ENCODE assay signal across 23 cellular contexts in genomic region chr10:9789996-9790395, GRCh38.
DNase-seq lines count a peak whose midpoint lies in the region; ATAC-seq, FAIRE-seq and TF ChIP-seq lines count a peak whose summit lies in the region.
"Had no signal": no experiment of that assay in that cellular context is flagged by ENCODE, and none has a peak within 500 bp of the region (broad histone marks: within the 10 kb centered on the region; RNA-seq: fewer than 3 reads in every experiment).

No MANE protein-coding gene starts in this region.

- TF ChIP-seq CTCF in GM12865 (IDR thresholded peaks at IDR 0.05; ENCODE audit: insufficient read depth, low read depth, low read length, missing control alignments) (no peak), GM12878 (IDR thresholded peaks at IDR 0.05 in 2 of 3, conservative IDR thresholded peaks at IDR 0.05 in 1 of 3; ENCODE audit: control insufficient read depth in 2 of 3, extremely low read depth in 1 of 3, insufficient read depth in 1 of 3, low read depth in 3 of 3, low read length in 3 of 3) (no peak), H1 (IDR thresholded peaks at IDR 0.05; ENCODE audit: control extremely low read depth in 1 of 3, insufficient read depth in 1 of 3, low read depth in 1 of 3, low read length in 3 of 3) (no peak), mesothelial cell of epicardium (IDR thresholded peaks at IDR 0.05; ENCODE audit: unreplicated experiment) (no peak)

- no peak overlapping the region for H2BK15ac ChIP-seq in H1 (ENCODE audit: low read length)

- no peak overlapping the region for H3K4me3 ChIP-seq in GM12865 (ENCODE audit: low read depth, low read length)
- H3K4me3 ChIP-seq in GM12878: no peak overlapping the region
- no peak overlapping the region for H3K4me3 ChIP-seq in H1 (ENCODE audit: extremely low read depth in 1 of 4, insufficient read depth in 2 of 4, low read depth in 3 of 4, low read length in 4 of 4)
- H3K4me3 ChIP-seq: BLaER1 treated with 17β-estradiol and CSF1 and Interleukin-3, amounts not matched to agents 10 nM and 100 nM had no signal

- no peak overlapping the region for H3K27ac Mint-ChIP-seq in mesothelial cell of epicardium
- H3K27ac Mint-ChIP-seq: CD4-positive, alpha-beta T cell; CD8-positive, alpha-beta T cell had no signal

- no peak overlapping the region for H2AK5ac ChIP-seq in H1 (ENCODE audit: low read depth, low read length)

- WGBS in GM12878 (ENCODE audit: insufficient coverage, insufficient replicate concordance, low lambda C conversion rate, missing lambda C conversion rate): under 1% methylated on average over 5 of the region's 5 CpGs
- WGBS in H1 (ENCODE audit: extremely low coverage in 1 of 2, insufficient coverage in 1 of 2, insufficient read length in 1 of 2, insufficient replicate concordance in 2 of 2, low coverage in 1 of 2, low lambda C conversion rate in 2 of 2, missing lambda C conversion rate in 1 of 2), 2 experiments: 87% methylated on average over 5 of the region's 5 CpGs; no CpG with 5 or more reads in 1 of the 2 experiments

- H3K23ac ChIP-seq in H1 (ENCODE audit: insufficient read length): no peak overlapping the region

- TF ChIP-seq RAD21 in GM12878 (IDR thresholded peaks at IDR 0.05; ENCODE audit: insufficient read depth, low read depth, low read length) (no peak), H1 (IDR thresholded peaks at IDR 0.05 in 1 of 2, conservative IDR thresholded peaks at IDR 0.05 in 1 of 2; ENCODE audit: low read depth in 2 of 2, low read length in 2 of 2) (no peak)

- H4K5ac ChIP-seq in H1 (ENCODE audit: insufficient read length, low read depth, low read length): no peak overlapping the region

- H3K79me2 ChIP-seq in GM12878 (ENCODE audit: control insufficient read depth, insufficient read depth, low read length) (no peaks in the 10 kb centered on the region), H1 (ENCODE audit: control insufficient read depth in 1 of 2, insufficient read depth in 2 of 2, low read length in 2 of 2) (no peaks in the 10 kb centered on the region)

- no peak overlapping the region for H2BK120ac ChIP-seq in H1 (replicated peaks; ENCODE audit: low read depth, low read length)

- intact Hi-C loops in GM12878 (cut with micrococcal nuclease; ENCODE audit: unreplicated experiment) (no loop called here), Right ventricle myocardium inferior (cut with DNase I) (no loop called here)

- H3K36me3 ChIP-seq in GM12878 (ENCODE audit: control insufficient read depth in 2 of 2, insufficient read depth in 2 of 2, low read length in 1 of 2) (no peaks in the 10 kb centered on the region), H1 (ENCODE audit: control insufficient read depth in 2 of 4, insufficient read depth in 4 of 4, low read length in 3 of 4) (no peaks in the 10 kb centered on the region)
- H3K36me3 ChIP-seq: BE2C; BLaER1 treated with 17β-estradiol and CSF1 and Interleukin-3, amounts not matched to agents 10 nM and 100 nM had no signal

- H2AFZ ChIP-seq in GM12878 (ENCODE audit: control insufficient read depth, low read depth, low read length) (no peak overlapping the region), H1 (ENCODE audit: low read length) (peak overlapping the region; percentile 20; the same call in 1 of the 2 replicates)

- in situ Hi-C loops in GM12878 (cut with MboI): no loop called here

- SMC1A ChIA-PET in GM12878 (lab: Charles Lee; ENCODE audit: uncharacterized antibody, unreplicated experiment): interaction anchor here (1.2 kb wide), 1 partner anchor 35 kb away, joined by 3 read pairs; no protein-coding TSS in a partner anchor

- no peak overlapping the region for H2BK5ac ChIP-seq in H1 (ENCODE audit: low read depth, low read length)

- H4K20me1 ChIP-seq in GM12878 (ENCODE audit: control insufficient read depth, insufficient read depth) (no peaks in the 10 kb centered on the region), H1 (replicated peaks in 1 of 2; ENCODE audit: control insufficient read depth in 1 of 2, insufficient read depth in 2 of 2, low read length in 2 of 2) (no peaks in the 10 kb centered on the region)
- H4K20me1 ChIP-seq: BLaER1 treated with 17β-estradiol and CSF1 and Interleukin-3, amounts not matched to agents 10 nM and 100 nM had no signal

- H3K4me2 ChIP-seq in GM12878 (ENCODE audit: control insufficient read depth, insufficient read depth): no peak overlapping the region
- H3K4me2 ChIP-seq in H1 (ENCODE audit: insufficient read depth in 1 of 2, low read depth in 2 of 2, low read length in 2 of 2): no peak overlapping the region

- no peak overlapping the region for H2BK20ac ChIP-seq in H1 (ENCODE audit: low read length)

- no peak overlapping the region for H2BK12ac ChIP-seq in H1 (ENCODE audit: low read depth, low read length)

- RAD21 ChIA-PET in GM12878 (lab: Charles Lee; ENCODE audit: unreplicated experiment): no interaction called here

- FAIRE-seq in GM12878 (lab: Jason Lieb, UNC) (no peak), H1 (lab: Jason Lieb, UNC) (no peak)
- FAIRE-seq: A204.1, D721Med, G401.6, GM12891, GM19239 had no signal

- H3K4me1 ChIP-seq in GM12878 (ENCODE audit: control insufficient read depth, insufficient read depth, low read length) (no peaks in the 10 kb centered on the region), H1 (replicated peaks in 1 of 4; ENCODE audit: control insufficient read depth in 3 of 4, insufficient read depth in 4 of 4, low read length in 3 of 4) (peaks cover 0 to 9% (median 2%) of the 10 kb centered on the region in 4 experiments; a peak in 2 of 7 replicates)
- H3K4me1 ChIP-seq: BE2C had no signal

- H3K27me3 Mint-ChIP-seq in mesothelial cell of epicardium (ENCODE audit: low read depth): peaks cover 19% of the 10 kb centered on the region

- ATAC-seq in GM12878: no peak
- no peak for ATAC-seq in Right ventricle myocardium inferior
- no peak for ATAC-seq in HG03045 (IDR thresholded peaks at IDR 0.05; ENCODE audit: unreplicated experiment)
- ATAC-seq: CD8-positive, alpha-beta T cell had no signal

- DNase-seq in GM12865 (ENCODE audit: low read depth): peak; percentile 9
- no peak for DNase-seq in GM12878 (ENCODE audit: low read depth, low spot score)
- DNase-seq in H1 (ENCODE audit: low read depth in 1 of 2, low spot score in 2 of 2): no peak
- DNase-seq in NCI-H2196 treated with DMSO at 0.1 percent for 48 hours (lab: John Stamatoyannopoulos, UW; ENCODE audit: unreplicated experiment): no peak
- DNase-seq in mesothelial cell of epicardium (ENCODE audit: low spot score in 2 of 2, unreplicated experiment in 2 of 2): no peak
- no peak for DNase-seq in Right ventricle myocardium inferior (ENCODE audit: missing footprints)
- DNase-seq: 8988T; ACHN; BE2C; Caco-2; Calu3; CD4-positive, alpha-beta T cell; CD8-positive, alpha-beta T cell; DMS79 treated with DMSO at 0.1 percent for 48 hours; GF-D8 had no signal

- no peak for TF ChIP-seq POLR2A in GM12878 (IDR thresholded peaks at IDR 0.05; ENCODE audit: low read depth, low read length)
- TF ChIP-seq POLR2A in H1 (IDR thresholded peaks at IDR 0.05; ENCODE audit: control extremely low read depth in 1 of 2, low read depth in 2 of 2, low read length in 2 of 2): no peak

- no peaks in the 10 kb centered on the region for H3K27me3 ChIP-seq in GM12878 (replicated peaks in 1 of 2; ENCODE audit: control insufficient read depth in 2 of 2, insufficient read depth in 2 of 2, low read length in 1 of 2)
- no peaks in the 10 kb centered on the region for H3K27me3 ChIP-seq in H1 (replicated peaks in 1 of 4; ENCODE audit: control insufficient read depth in 3 of 4, extremely low read depth in 1 of 4, insufficient read depth in 3 of 4, low read length in 3 of 4)
- H3K27me3 ChIP-seq: BE2C; BLaER1 treated with 17β-estradiol and CSF1 and Interleukin-3, amounts not matched to agents 10 nM and 100 nM had no signal

- no TSS peak for BruUV-seq in GM12878 (replicated peaks; lab: Mats Ljungman, UMichigan)

- H3K23me2 ChIP-seq in H1 (ENCODE audit: low read depth, low read length): no peaks in the 10 kb centered on the region

- H3K9ac ChIP-seq in GM12878 (ENCODE audit: control insufficient read depth, insufficient read depth, low read length) (no peak overlapping the region), H1 (replicated peaks in 1 of 4; ENCODE audit: extremely low read depth in 1 of 4, low read depth in 3 of 4, low read length in 3 of 4) (no peak overlapping the region)
- H3K9ac ChIP-seq: BLaER1 treated with 17β-estradiol and CSF1 and Interleukin-3, amounts not matched to agents 10 nM and 100 nM had no signal

- no peaks in the 10 kb centered on the region for H3K9me3 Mint-ChIP-seq in mesothelial cell of epicardium
- H3K9me3 Mint-ChIP-seq: CD4-positive, alpha-beta T cell; CD8-positive, alpha-beta T cell had no signal

- H4K91ac ChIP-seq in H1 (replicated peaks; ENCODE audit: insufficient read length, low read length): no peak overlapping the region

- H3K4me1 Mint-ChIP-seq in mesothelial cell of epicardium: no peaks in the 10 kb centered on the region

- POLR2A ChIA-PET in GM12878 (lab: Charles Lee): no interaction called here
- POLR2A ChIA-PET in H1 (lab: Charles Lee; ENCODE audit: partially characterized antibody): interaction anchor here (0.5 to 0.6 kb wide), 2 partner anchors 8 to 13 kb away, joined by 3 to 4 read pairs; no protein-coding TSS in a partner anchor

- no peak overlapping the region for H3K56ac ChIP-seq in H1 (replicated peaks; ENCODE audit: insufficient read length, low read depth, low read length)

- no peak overlapping the region for H3K14ac ChIP-seq in H1 (ENCODE audit: insufficient read length)

- H3K27ac ChIP-seq in GM12878 (ENCODE audit: control insufficient read depth, insufficient read depth) (no peak overlapping the region), H1 (ENCODE audit: low read depth, low read length) (no peak overlapping the region)
- H3K27ac ChIP-seq: BLaER1 treated with 17β-estradiol and CSF1 and Interleukin-3, amounts not matched to agents 10 nM and 100 nM; C4-2B had no signal

- CTCF ChIA-PET in GM12878 (lab: Yijun Ruan, JAX): no interaction called here
- CTCF ChIA-PET in H1 (lab: Charles Lee; ENCODE audit: partially characterized antibody): interaction anchor here (0.6 kb wide), 1 partner anchor 45 kb away, joined by 3 read pairs; no protein-coding TSS in a partner anchor

- no peak overlapping the region for H3K4me3 Mint-ChIP-seq in mesothelial cell of epicardium
- H3K4me3 Mint-ChIP-seq: CD4-positive, alpha-beta T cell; CD8-positive, alpha-beta T cell had no signal

- H3K18ac ChIP-seq in H1 (ENCODE audit: extremely low read depth, low read length): no peak overlapping the region

- no peak overlapping the region for H4K8ac ChIP-seq in H1 (ENCODE audit: extremely low read depth, insufficient read depth, low read length)

- no peak for TF ChIP-seq EP300 in GM12878 (IDR thresholded peaks at IDR 0.05; ENCODE audit: borderline replicate concordance in 1 of 2, control insufficient read depth in 1 of 2, low read depth in 2 of 2, low read length in 2 of 2)
- no peak for TF ChIP-seq EP300 in H1 (IDR thresholded peaks at IDR 0.05; ENCODE audit: borderline replicate concordance in 1 of 2, low read depth in 2 of 2, low read length in 2 of 2)

- no peaks in the 10 kb centered on the region for H3K9me3 ChIP-seq in GM12878 (replicated peaks; ENCODE audit: control insufficient read depth, insufficient read depth, low read length)
- no peaks in the 10 kb centered on the region for H3K9me3 ChIP-seq in H1 (ENCODE audit: insufficient read depth in 2 of 2, low read depth in 1 of 2, low read length in 1 of 2)
- H3K9me3 ChIP-seq: BE2C; BLaER1 treated with 17β-estradiol and CSF1 and Interleukin-3, amounts not matched to agents 10 nM and 100 nM; Caco-2 had no signal

- H3K36me3 Mint-ChIP-seq in mesothelial cell of epicardium: no peaks in the 10 kb centered on the region
- H3K36me3 Mint-ChIP-seq: CD8-positive, alpha-beta T cell had no signal

- H3K79me1 ChIP-seq in H1 (ENCODE audit: low read depth, low read length): no peaks in the 10 kb centered on the region

- H3K4ac ChIP-seq in H1 (replicated peaks; ENCODE audit: insufficient read length, low read depth, low read length): no peak overlapping the region
